ENCODE assay signal across 10 cellular contexts in the genomic region with DNA sequence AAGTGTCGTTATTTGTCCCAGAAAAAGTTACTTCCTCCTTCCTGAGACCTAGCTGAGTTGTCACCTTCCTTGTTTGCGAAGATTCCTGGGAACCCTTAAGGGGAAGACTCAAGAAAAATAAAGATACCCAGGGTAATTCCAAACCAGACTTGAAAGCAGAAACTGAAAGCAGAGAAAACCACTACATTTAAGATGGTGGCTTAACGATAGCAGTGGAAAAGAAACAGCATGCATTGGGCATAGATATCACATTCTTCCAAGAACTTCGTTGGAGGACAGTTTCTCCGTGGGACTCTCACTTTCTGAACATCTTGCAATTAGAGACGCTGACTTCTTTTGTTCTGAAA.
A peak's percentile ranks its signal among the peaks of the same experiment; 100 is the strongest.
DNase-seq lines count a peak whose midpoint lies in the region; ATAC-seq and TF ChIP-seq lines count a peak whose summit lies in the region.
"Had no signal": no experiment of that assay in that cellular context is flagged by ENCODE, and none has a peak within 500 bp of the region (broad histone marks: within the 10 kb centered on the region; RNA-seq: fewer than 3 reads in every experiment).

No MANE protein-coding gene starts in this region.

- H3K36me3 Mint-ChIP-seq in CD4-positive, CD25-positive, alpha-beta regulatory T cell: peaks cover 3% of the 10 kb centered on the region
- H3K36me3 Mint-ChIP-seq in CD14-positive monocyte: no peaks in the 10 kb centered on the region

- no peak for TF ChIP-seq CTCF in CD14-positive monocyte (IDR thresholded peaks at IDR 0.05)

- H3K4me3 ChIP-seq in CD4-positive, CD25-positive, alpha-beta regulatory T cell (ENCODE audit: low read depth, low read length): peak overlapping the region; percentile 79

- H3K9me3 Mint-ChIP-seq in CD4-positive, CD25-positive, alpha-beta regulatory T cell: peaks cover 0 to 4% (median 0%) of the 10 kb centered on the region in 7 donors
- no peaks in the 10 kb centered on the region for H3K9me3 Mint-ChIP-seq in CD14-positive monocyte

- no peak for ATAC-seq in CD4-positive, CD25-positive, alpha-beta regulatory T cell (ENCODE audit: low read depth in 2 of 2)
- ATAC-seq in GM19463 (IDR thresholded peaks at IDR 0.05; ENCODE audit: unreplicated experiment) (peak; percentile 36), HG03432 (IDR thresholded peaks at IDR 0.05; ENCODE audit: unreplicated experiment) (peak; percentile 46)

- CTCF ChIA-PET in HEK293T (lab: Yijun Ruan, JAX): no interaction called here

- H3K27ac Mint-ChIP-seq in CD4-positive, CD25-positive, alpha-beta regulatory T cell: peak overlapping the region; percentile 88 to 98 (median 96)
- peak overlapping the region in 1 of 7 donors; percentile 1 for H3K27ac Mint-ChIP-seq in CD14-positive monocyte

- intact Hi-C loops in CD14-positive monocyte (cut with micrococcal nuclease): loop anchor here in 1 of 2 donors (10.0 kb wide), 1 partner anchor 626 kb away; no protein-coding TSS in a partner anchor

- POLR2A ChIA-PET in HEK293T (lab: Yijun Ruan, JAX): no interaction called here

- no peaks in the 10 kb centered on the region for H3K27me3 Mint-ChIP-seq in CD4-positive, CD25-positive, alpha-beta regulatory T cell
- peaks cover 0 to 5% (median 0%) of the 10 kb centered on the region in 3 donors for H3K27me3 Mint-ChIP-seq in CD14-positive monocyte (ENCODE audit: low read depth in 3 of 3)

- peak overlapping the region; percentile 70 to 81 (median 75) for H3K4me3 Mint-ChIP-seq in CD4-positive, CD25-positive, alpha-beta regulatory T cell
- H3K4me3 Mint-ChIP-seq in CD14-positive monocyte: no peak overlapping the region

- DNase-seq in CD4-positive, CD25-positive, alpha-beta regulatory T cell: peak in 2 of 3 donors; percentile 40 to 64
- no peak for DNase-seq in CD14-positive monocyte (ENCODE audit: low spot score)
- DNase-seq in HEK293T (ENCODE audit: extremely low spot score): no peak
- no peak for DNase-seq in NCI-H2081 (lab: John Stamatoyannopoulos, UW)
- DNase-seq in GM03348 (ENCODE audit: low spot score): no peak
- DNase-seq: cortex of kidney, NCI-H2171 treated with DMSO at 0.1 percent for 48 hours had no signal

- H3K4me1 ChIP-seq in CD4-positive, CD25-positive, alpha-beta regulatory T cell (ENCODE audit: control insufficient read depth, insufficient read depth, low read length, poor library complexity, severe bottlenecking): peaks cover 78% of the 10 kb centered on the region

- peaks cover 29 to 61% (median 47%) of the 10 kb centered on the region in 4 donors for H3K4me1 Mint-ChIP-seq in CD4-positive, CD25-positive, alpha-beta regulatory T cell
- peaks cover 27% of the 10 kb centered on the region for H3K4me1 Mint-ChIP-seq in CD14-positive monocyte

- no peaks in the 10 kb centered on the region for H3K9me3 ChIP-seq in CD4-positive, CD25-positive, alpha-beta regulatory T cell (ENCODE audit: control insufficient read depth in 2 of 2, low read length in 2 of 2)

- H3K27ac ChIP-seq in CD4-positive, CD25-positive, alpha-beta regulatory T cell (ENCODE audit: insufficient read depth, low read length, poor library complexity, severe bottlenecking): peak overlapping the region; percentile 91
- H3K27ac ChIP-seq in cingulate gyrus (ENCODE audit: low read depth, low read length): peak overlapping the region; percentile 51

- no peaks in the 10 kb centered on the region for H3K27me3 ChIP-seq in CD4-positive, CD25-positive, alpha-beta regulatory T cell (ENCODE audit: control insufficient read depth, insufficient read depth, low read length)

- no peaks in the 10 kb centered on the region for H3K36me3 ChIP-seq in CD4-positive, CD25-positive, alpha-beta regulatory T cell (ENCODE audit: control insufficient read depth, insufficient read depth, low read length)

TF ChIP-seq in HEK293T, 16 proteins besides CTCF, POLR2A, EP300 and RAD21:
- TF ChIP-seq FOXM1 (IDR thresholded peaks at IDR 0.05; ENCODE audit: borderline replicate concordance): no peak
- no peak for TF ChIP-seq SUZ12 (IDR thresholded peaks at IDR 0.05)
- TF ChIP-seq, protein P1, sequence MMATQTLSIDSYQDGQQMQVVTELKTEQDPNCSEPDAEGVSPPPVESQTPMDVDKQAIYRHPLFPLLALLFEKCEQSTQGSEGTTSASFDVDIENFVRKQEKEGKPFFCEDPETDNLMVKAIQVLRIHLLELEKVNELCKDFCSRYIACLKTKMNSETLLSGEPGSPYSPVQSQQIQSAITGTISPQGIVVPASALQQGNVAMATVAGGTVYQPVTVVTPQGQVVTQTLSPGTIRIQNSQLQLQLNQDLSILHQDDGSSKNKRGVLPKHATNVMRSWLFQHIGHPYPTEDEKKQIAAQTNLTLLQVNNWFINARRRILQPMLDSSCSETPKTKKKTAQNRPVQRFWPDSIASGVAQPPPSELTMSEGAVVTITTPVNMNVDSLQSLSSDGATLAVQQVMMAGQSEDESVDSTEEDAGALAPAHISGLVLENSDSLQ (IDR thresholded peaks at IDR 0.05): no peak
TF ChIP-seq in HEK293T: peak in this region for 0.

Comparison
In these comparisons a context has a peak if more than half of its experiments do, and no peak if none do; other contexts are left out.
1. ATAC-seq: peak in GM19463 (single experiment) and HG03432 (single experiment); none in CD4-positive, CD25-positive, alpha-beta regulatory T cell (0 of 2).
2. DNase-seq: peak in CD4-positive, CD25-positive, alpha-beta regulatory T cell (2 of 3); none in CD14-positive monocyte (single experiment), HEK293T (single experiment), NCI-H2081 (0 of 2) and GM03348 (single experiment).
3. H3K4me3 Mint-ChIP-seq: peak in CD4-positive, CD25-positive, alpha-beta regulatory T cell (4 of 4); none in CD14-positive monocyte (0 of 2).